ENCODE assay signal across 1 cellular context in genomic region chr13:99842379-99842778, GRCh38.
TF ChIP-seq lines count a peak whose summit lies in the region.

No MANE protein-coding gene starts in this region.

TF ChIP-seq in H1, 55 proteins besides CTCF, POLR2A, EP300 and RAD21:
- TF ChIP-seq CBX8 (IDR thresholded peaks at IDR 0.05; ENCODE audit: borderline replicate concordance, low read depth, low read length) (no peak), PHF8 (conservative IDR thresholded peaks at IDR 0.05; ENCODE audit: low read depth, low read length) (no peak), SP2 (IDR thresholded peaks at IDR 0.05; ENCODE audit: low read length) (no peak), RXRA (IDR thresholded peaks at IDR 0.05; ENCODE audit: insufficient read depth, low read depth, low read length) (no peak), SIRT6 (IDR thresholded peaks at IDR 0.05; ENCODE audit: low read length) (no peak), JUN (IDR thresholded peaks at IDR 0.05; ENCODE audit: low read depth, low read length) (no peak), TEAD4 (IDR thresholded peaks at IDR 0.05; ENCODE audit: low read depth, low read length) (no peak), SAP30 (IDR thresholded peaks at IDR 0.05; ENCODE audit: insufficient read depth, insufficient replicate concordance, low read length) (no peak), SRF (IDR thresholded peaks at IDR 0.05; ENCODE audit: low read depth, low read length) (no peak), BCL11A (IDR thresholded peaks at IDR 0.05; ENCODE audit: low read depth in 2 of 2, low read length in 2 of 2) (no peak), SIN3A (conservative IDR thresholded peaks at IDR 0.05 in 1 of 2, IDR thresholded peaks at IDR 0.05 in 1 of 2; ENCODE audit: low read depth in 1 of 2, low read length in 2 of 2) (no peak), MAX (IDR thresholded peaks at IDR 0.05) (no peak), USF2 (IDR thresholded peaks at IDR 0.05; ENCODE audit: low read length) (no peak), TCF12 (IDR thresholded peaks at IDR 0.05; ENCODE audit: low read depth, low read length) (no peak), HDAC6 (IDR thresholded peaks at IDR 0.05; ENCODE audit: low read depth, low read length) (no peak), RFX5 (IDR thresholded peaks at IDR 0.05; ENCODE audit: borderline replicate concordance, low read depth, low read length) (no peak)
